ENCODE assay signal across 22 cellular contexts in genomic region chr5:33501899-33502298, GRCh38.
"Had no signal": no experiment of that assay in that cellular context is flagged by ENCODE, and none has a peak within 500 bp of the region (broad histone marks: within the 10 kb centered on the region; RNA-seq: fewer than 3 reads in every experiment).

No MANE protein-coding gene starts in this region.

- DNase-seq: IMR-90, Kasumi-1, MM.1S, NCI-H1092 treated with DMSO at 0.1 percent for 48 hours, NCI-H1436, NCI-H187, NCI-H2029, NCI-H2081 treated with DMSO at 0.1 percent for 48 hours, NCI-H2171, NCI-H226, NCI-H446, NCI-H510A, NCI-H524 treated with DMSO at 0.1 percent for 48 hours, NCI-H69, NCI-H774, Right ventricle myocardium superior, RPMI8226, SIG-M5 had no signal

- H3K27ac ChIP-seq: KMS-11, SJSA1, SK-N-MC had no signal

- H3K9me3 ChIP-seq: SJSA1 had no signal

- H3K36me3 ChIP-seq: SJSA1 had no signal

- H3K4me2 ChIP-seq: KMS-11 had no signal

- H3K4me1 ChIP-seq: SJSA1 had no signal

- H3K4me3 ChIP-seq: SJSA1, SK-N-MC had no signal

- H3K27me3 ChIP-seq: SJSA1 had no signal

- ATAC-seq: HepG2 had no signal

- H3K9ac ChIP-seq: KMS-11 had no signal
